Comparison of ENCODE assay signal across 8 cellular contexts in the genomic region with DNA sequence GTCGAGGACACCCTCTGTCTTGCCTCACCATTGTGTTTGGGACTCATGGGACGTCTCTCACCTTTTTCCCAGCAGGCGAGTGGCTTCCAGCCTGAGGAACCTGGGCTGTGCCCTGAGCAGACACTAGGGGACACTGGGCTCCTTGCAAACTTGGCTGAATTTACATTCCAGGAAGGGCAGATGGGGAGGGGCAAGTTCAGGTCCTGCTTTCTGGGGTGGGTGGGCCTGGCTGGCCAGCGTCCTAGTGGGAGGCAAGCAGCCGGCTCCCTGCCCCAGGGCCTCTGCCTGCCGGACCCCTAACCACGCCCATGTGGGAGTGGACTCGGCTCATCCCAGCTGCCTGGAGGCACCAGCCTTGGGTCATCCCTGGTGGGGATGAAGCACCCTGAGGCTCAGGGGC. TPM values are rescaled to one million over a fixed set of nuclear protein-coding genes. Genes with fewer than 3 reads are reported as not detected.
DNase-seq lines count a peak whose midpoint lies in the region; FAIRE-seq and TF ChIP-seq lines count a peak whose summit lies in the region.

No MANE protein-coding gene starts in this region.

- no peaks in the 10 kb centered on the region; the same call in 1 of the 2 replicates for H3K27me3 ChIP-seq in Caco-2 (replicated peaks; ENCODE audit: control insufficient read depth, insufficient read depth, low read length)
- H3K27me3 ChIP-seq in adipocyte (replicated peaks; ENCODE audit: control insufficient read depth, insufficient read depth, low read length): peaks cover 15% of the 10 kb centered on the region

- H3K4me3 ChIP-seq in Caco-2 (ENCODE audit: low read depth, low read length) (no peak overlapping the region), adipocyte (ENCODE audit: low read length) (no peak overlapping the region), kidney (ENCODE audit: low read length in 2 of 2) (no peak overlapping the region)

- CTCF ChIA-PET in Caco-2 (lab: Charles Lee): interaction anchor here (0.9 to 1.0 kb wide), 2 partner anchors 12 to 563 kb away, joined by 3 to 9 read pairs; no protein-coding TSS in a partner anchor

- H3K9me3 Mint-ChIP-seq in Caco-2 (ENCODE audit: unreplicated experiment) (no peaks in the 10 kb centered on the region), HFFc6 (no peaks in the 10 kb centered on the region)
- H3K9me3 Mint-ChIP-seq in activated T-helper 1 cell treated with anti-CD3 and anti-CD28 coated beads, Interleukin-12 subunit alpha, Interleukin-12 subunit beta, Interleukin-2, Interleukin-4 antibody, amounts not matched to agents 30 ng/mL and 10 ng/mL and 1 ng/mL, durations not matched to agents 14 hours and 24 hours and 36 hours: no peaks in the 10 kb centered on the region

- FAIRE-seq in kidney (lab: Jason Lieb, UNC): no peak

- H3K36me3 Mint-ChIP-seq in Caco-2 (ENCODE audit: insufficient read depth, unreplicated experiment) (no peaks in the 10 kb centered on the region), HFFc6 (ENCODE audit: low read depth) (no peaks in the 10 kb centered on the region)
- no peaks in the 10 kb centered on the region for H3K36me3 Mint-ChIP-seq in activated T-helper 1 cell treated with anti-CD3 and anti-CD28 coated beads, Interleukin-12 subunit alpha, Interleukin-12 subunit beta, Interleukin-2, Interleukin-4 antibody, amounts not matched to agents 30 ng/mL and 10 ng/mL and 1 ng/mL, durations not matched to agents 14 hours and 24 hours and 36 hours (ENCODE audit: low read depth)

- H3K9ac ChIP-seq in adipocyte (ENCODE audit: low read length) (no peak overlapping the region), kidney (ENCODE audit: low read length in 2 of 2) (no peak overlapping the region)

- H3K4me1 ChIP-seq in Caco-2: peaks cover 30% of the 10 kb centered on the region
- no peaks in the 10 kb centered on the region for H3K4me1 ChIP-seq in adipocyte (ENCODE audit: control insufficient read depth, insufficient read depth, low read length)
- H3K4me1 ChIP-seq in kidney (ENCODE audit: control insufficient read depth in 1 of 2, insufficient read depth in 1 of 2, low read depth in 1 of 2, low read length in 2 of 2): peaks cover 21 to 26% of the 10 kb centered on the region in 2 donors

- no peaks in the 10 kb centered on the region for H3K27me3 Mint-ChIP-seq in Caco-2 (ENCODE audit: insufficient read depth, unreplicated experiment)
- H3K27me3 Mint-ChIP-seq in HFFc6 (ENCODE audit: insufficient read depth): peaks cover 18% of the 10 kb centered on the region
- H3K27me3 Mint-ChIP-seq in activated T-helper 1 cell treated with anti-CD3 and anti-CD28 coated beads, Interleukin-12 subunit alpha, Interleukin-12 subunit beta, Interleukin-2, Interleukin-4 antibody, amounts not matched to agents 30 ng/mL and 10 ng/mL and 1 ng/mL, durations not matched to agents 14 hours and 24 hours and 36 hours (ENCODE audit: insufficient read depth): peaks cover 13% of the 10 kb centered on the region

- H3K9me3 ChIP-seq in Caco-2 (no peaks in the 10 kb centered on the region), adipocyte (ENCODE audit: control insufficient read depth, low read length) (no peaks in the 10 kb centered on the region), kidney (ENCODE audit: control insufficient read depth in 1 of 2, low read length in 2 of 2) (no peaks in the 10 kb centered on the region)

- H3K27ac ChIP-seq in kidney (ENCODE audit: low read depth in 2 of 2, low read length in 2 of 2): no peak overlapping the region

- no peak overlapping the region for H3K27ac Mint-ChIP-seq in Caco-2 (ENCODE audit: unreplicated experiment)
- H3K27ac Mint-ChIP-seq in HFFc6: no peak overlapping the region
- no peak overlapping the region for H3K27ac Mint-ChIP-seq in activated T-helper 1 cell treated with anti-CD3 and anti-CD28 coated beads, Interleukin-12 subunit alpha, Interleukin-12 subunit beta, Interleukin-2, Interleukin-4 antibody, amounts not matched to agents 30 ng/mL and 10 ng/mL and 1 ng/mL, durations not matched to agents 14 hours and 24 hours and 36 hours

- H3K4me1 Mint-ChIP-seq in Caco-2 (ENCODE audit: low read depth, unreplicated experiment) (peaks cover 8% of the 10 kb centered on the region), HFFc6 (ENCODE audit: low read depth) (peaks cover under 1% of the 10 kb centered on the region; the same call in 1 of the 2 replicates)
- H3K4me1 Mint-ChIP-seq in activated T-helper 1 cell treated with anti-CD3 and anti-CD28 coated beads, Interleukin-12 subunit alpha, Interleukin-12 subunit beta, Interleukin-2, Interleukin-4 antibody, amounts not matched to agents 30 ng/mL and 10 ng/mL and 1 ng/mL, durations not matched to agents 14 hours and 24 hours and 36 hours (ENCODE audit: low read depth): peaks cover 16% of the 10 kb centered on the region

- H3K4me3 Mint-ChIP-seq in Caco-2 (ENCODE audit: unreplicated experiment) (no peak overlapping the region), HFFc6 (no peak overlapping the region)
- no peak overlapping the region for H3K4me3 Mint-ChIP-seq in activated T-helper 1 cell treated with anti-CD3 and anti-CD28 coated beads, Interleukin-12 subunit alpha, Interleukin-12 subunit beta, Interleukin-2, Interleukin-4 antibody, amounts not matched to agents 30 ng/mL and 10 ng/mL and 1 ng/mL, durations not matched to agents 14 hours and 24 hours and 36 hours

- intact Hi-C loops in Caco-2 (cut with micrococcal nuclease; ENCODE audit: unreplicated experiment) (loop anchor here (5.0 to 10.0 kb wide), 2 partner anchors 40 to 173 kb away; no protein-coding TSS in a partner anchor), kidney (cut with DNase I) (no loop called here)
- intact Hi-C loops in activated T-helper 1 cell treated with anti-CD3 and anti-CD28 coated beads, Interleukin-12 subunit alpha, Interleukin-12 subunit beta, Interleukin-2, Interleukin-4 antibody, amounts not matched to agents 30 ng/mL and 10 ng/mL and 1 ng/mL, durations not matched to agents 14 hours and 24 hours and 36 hours (cut with micrococcal nuclease): loop anchor here (1.0 kb wide), 1 partner anchor 175 kb away; no protein-coding TSS in a partner anchor

- DNase-seq in Caco-2 (peak; percentile 60 to 68), HFFc6 (no peak), adipocyte (ENCODE audit: low read depth) (peak; percentile 23), kidney (peak; percentile 58), amygdala (lab: John Stamatoyannopoulos, UW) (no peak), NCI-H1048 (lab: John Stamatoyannopoulos, UW) (no peak), foreskin melanocyte (no peak)
- DNase-seq in activated T-helper 1 cell treated with anti-CD3 and anti-CD28 coated beads, Interleukin-12 subunit alpha, Interleukin-12 subunit beta, Interleukin-2, Interleukin-4 antibody, amounts not matched to agents 30 ng/mL and 10 ng/mL and 1 ng/mL, durations not matched to agents 14 hours and 24 hours and 36 hours (ENCODE audit: low spot score): no peak

- TF ChIP-seq CTCF in Caco-2 (IDR thresholded peaks at IDR 0.05; ENCODE audit: insufficient read depth in 1 of 2, low read depth in 1 of 2, low read length in 1 of 2, severe bottlenecking in 1 of 2, unreplicated experiment in 1 of 2) (peak; percentile 36 to 88), HFFc6 (IDR thresholded peaks at IDR 0.05) (peak; percentile 73), kidney (IDR thresholded peaks at IDR 0.05; ENCODE audit: borderline replicate concordance, extremely low read depth, insufficient read depth) (peak; percentile 61)

- POLR2A ChIA-PET in Caco-2 (lab: Charles Lee): no interaction called here

- BruUV-seq in Caco-2 (replicated peaks; lab: Mats Ljungman, UMichigan): no TSS peak

- H3K36me3 ChIP-seq in Caco-2 (ENCODE audit: control insufficient read depth, insufficient read depth, low read length) (no peaks in the 10 kb centered on the region), adipocyte (ENCODE audit: control insufficient read depth, insufficient read depth, low read length, severe bottlenecking) (no peaks in the 10 kb centered on the region), kidney (ENCODE audit: control insufficient read depth in 1 of 2, insufficient read depth in 2 of 2, low read length in 2 of 2) (no peaks in the 10 kb centered on the region)

RNA-seq across cellular contexts. Expression of gene MLN, which starts 48.2 kb away (rescaled TPM):
- total RNA-seq in Caco-2 (2022): not detected in 2 replicates
- not detected for total RNA-seq in HFFc6 (2021; fragmentation: NEBNext Ultra II Directional; extraction: Animal tissue kit (Norgen Biotek cat#: 25700))
- total RNA-seq in kidney: not detected
- polyA plus RNA-seq in kidney (ENCODE audit: insufficient read depth, low read depth, low replicate concordance): not detected
- not detected in 2 replicates for total RNA-seq in activated T-helper 1 cell treated with anti-CD3 and anti-CD28 coated beads, Interleukin-12 subunit alpha, Interleukin-12 subunit beta, Interleukin-2, Interleukin-4 antibody, amounts not matched to agents 30 ng/mL and 10 ng/mL and 1 ng/mL, durations not matched to agents 14 hours and 24 hours and 36 hours

Comparison
In these comparisons a context has a peak if more than half of its experiments do, and no peak if none do; other contexts are left out.
1. DNase-seq: peak in Caco-2 (2 of 2), adipocyte (single experiment) and kidney (single experiment); none in HFFc6 (single experiment), amygdala (0 of 56), NCI-H1048 (single experiment), foreskin melanocyte (single experiment) and activated T-helper 1 cell treated with anti-CD3 and anti-CD28 coated beads, Interleukin-12 subunit alpha, Interleukin-12 subunit beta, Interleukin-2, Interleukin-4 antibody, amounts not matched to agents 30 ng/mL and 10 ng/mL and 1 ng/mL, durations not matched to agents 14 hours and 24 hours and 36 hours (single experiment).
2. Peak in every context shown above with its lines, with median percentiles within 50 percentile points of each other: CTCF ChIP-seq.